Comparison of ENCODE assay signal across 8 cellular contexts in genomic region chr21:25561668-25562641, GRCh38. TPM values are rescaled to one million over a fixed set of nuclear protein-coding genes. Genes with fewer than 3 reads are reported as not detected.
DNase-seq lines count a peak whose midpoint lies in the region; ATAC-seq, FAIRE-seq and TF ChIP-seq lines count a peak whose summit lies in the region.

No MANE protein-coding gene starts in this region.

- H3K4me3 ChIP-seq in fibroblast of lung (replicated peaks in 1 of 4; ENCODE audit: control extremely low read depth in 1 of 4, insufficient read depth in 1 of 4, low read depth in 3 of 4, low read length in 4 of 4) = peak overlapping the region; percentile 65 to 86 (median 82)

- DNase-seq in GM12892 (ENCODE audit: insufficient read length) (peak; percentile 42), NCI-H748 (lab: John Stamatoyannopoulos, UW; ENCODE audit: unreplicated experiment) (peak; percentile 71), activated T-cell treated with anti-CD3 and anti-CD28 coated beads for 24 hours (ENCODE audit: low read depth) (peak; percentile 82), fibroblast of lung (ENCODE audit: low read depth in 2 of 2) (peak; percentile 80 to 82), neural crest cell (ENCODE audit: low read depth, low spot score) (peak; percentile 38), stromal cell of bone marrow (ENCODE audit: low read depth) (peak; percentile 52), NCI-H1930 (lab: John Stamatoyannopoulos, UW) (no peak)

- no peaks in the 10 kb centered on the region for H3K27me3 ChIP-seq in fibroblast of lung (ENCODE audit: control insufficient read depth, insufficient read depth, low read length)

- FAIRE-seq in GM12892 (lab: Jason Lieb, UNC) = peak; percentile 96

- H3K36me3 Mint-ChIP-seq in neural crest cell (ENCODE audit: low read depth) = peaks cover 2% of the 10 kb centered on the region

- H4K20me1 ChIP-seq in fibroblast of lung (ENCODE audit: control insufficient read depth, extremely low read depth, insufficient read depth, low read length) = no peaks in the 10 kb centered on the region

- H3K9ac ChIP-seq in fibroblast of lung (ENCODE audit: insufficient read depth, low read length) = peak overlapping the region; percentile 79

- H2AFZ ChIP-seq in fibroblast of lung (ENCODE audit: low read length) = peak overlapping the region; percentile 89

- peak; percentile 23 to 39 for TF ChIP-seq CTCF in fibroblast of lung (conservative IDR thresholded peaks at IDR 0.05 in 1 of 2, IDR thresholded peaks at IDR 0.05 in 1 of 2; ENCODE audit: low read depth in 1 of 2, low read length in 2 of 2)
- peak; percentile 41 for TF ChIP-seq CTCF in neural crest cell (conservative IDR thresholded peaks at IDR 0.05)

- H3K4me1 Mint-ChIP-seq in neural crest cell = no peaks in the 10 kb centered on the region

- no peaks in the 10 kb centered on the region for H3K9me3 ChIP-seq in fibroblast of lung (ENCODE audit: control insufficient read depth, insufficient read depth, low read depth, low read length)

- H3K79me2 ChIP-seq in fibroblast of lung (ENCODE audit: control insufficient read depth, insufficient read depth, low read length) = peaks cover 46% of the 10 kb centered on the region

- peaks cover 26% of the 10 kb centered on the region for H3K27me3 Mint-ChIP-seq in neural crest cell (ENCODE audit: low read depth)

- peaks cover 2% of the 10 kb centered on the region for H3K36me3 ChIP-seq in fibroblast of lung (ENCODE audit: control insufficient read depth, insufficient read depth, low read length)

- peak; percentile 44 for ATAC-seq in HG02798 (IDR thresholded peaks at IDR 0.05; ENCODE audit: poor library complexity, unreplicated experiment)

- peaks cover 3% of the 10 kb centered on the region for H3K9me3 Mint-ChIP-seq in neural crest cell

- no peaks in the 10 kb centered on the region for H3K4me1 ChIP-seq in fibroblast of lung (ENCODE audit: control insufficient read depth, extremely low read depth, insufficient read depth, low read length)

- peak; percentile 97 for TF ChIP-seq POLR2A in GM12892 (IDR thresholded peaks at IDR 0.05; ENCODE audit: low read depth, low read length)

- H3K27ac ChIP-seq in fibroblast of lung (ENCODE audit: insufficient read depth, low read length) = peak overlapping the region; percentile 77

- peak overlapping the region; percentile 62 for H3K27ac Mint-ChIP-seq in neural crest cell (ENCODE audit: unreplicated experiment)

- H3K4me3 Mint-ChIP-seq in neural crest cell = peak overlapping the region; percentile 85

- peak overlapping the region; percentile 93 for H3K4me2 ChIP-seq in fibroblast of lung (ENCODE audit: extremely low read depth, insufficient read depth, low read length)

RNA-seq across cellular contexts. Expression of gene MRPL39, which starts 45.3 kb away (rescaled TPM):
- polyA plus RNA-seq in GM12892 (2012; ENCODE audit: missing spikeins) = 85.2 TPM
- total RNA-seq in fibroblast of lung (34.5 and 43.9 TPM in 2 replicates), neural crest cell (36.5 and 39.0 TPM in 2 replicates)
- 30.5 and 36.3 TPM in 2 replicates for polyA plus RNA-seq in fibroblast of lung
- 30.2 and 41.0 TPM in 2 replicates for polyA plus RNA-seq in fibroblast of lung (2012)
- polyA minus RNA-seq in fibroblast of lung (ENCODE audit: low replicate concordance) = 1.5 and 1.6 TPM in 2 replicates

Comparison
In these comparisons a context has a peak if more than half of its experiments do, and no peak if none do; other contexts are left out.
1. DNase-seq: peak in GM12892 (single experiment), NCI-H748 (single experiment), activated T-cell treated with anti-CD3 and anti-CD28 coated beads for 24 hours (single experiment), fibroblast of lung (2 of 2), neural crest cell (single experiment) and stromal cell of bone marrow (single experiment); none in NCI-H1930 (0 of 2).